In genomic region chr11:34240150-34240494, GRCh38 we compare ENCODE assay signal across 1 cellular context.
TF ChIP-seq lines count a peak whose summit lies in the region.

No MANE protein-coding gene starts in this region.

TF ChIP-seq in GM23338, 12 proteins besides CTCF, POLR2A, EP300 and RAD21:
- TF ChIP-seq ZNF331 (CRISPR knock-in tag; IDR thresholded peaks at IDR 0.05; ENCODE audit: low read depth) (no peak), ZNF462 (CRISPR knock-in tag; IDR thresholded peaks at IDR 0.05) (no peak), NANOG (IDR thresholded peaks at IDR 0.05; ENCODE audit: borderline replicate concordance) (no peak)
TF ChIP-seq in GM23338: peak in this region for 0.
